Comparison of ENCODE assay signal across 8 cellular contexts in genomic region chr12:67943295-67943892, GRCh38. TPM values are rescaled to one million over a fixed set of nuclear protein-coding genes. Genes with fewer than 3 reads are reported as not detected.
DNase-seq lines count a peak whose midpoint lies in the region; ATAC-seq and TF ChIP-seq lines count a peak whose summit lies in the region.

No MANE protein-coding gene starts in this region.

- H3K27ac ChIP-seq in CD4-positive, alpha-beta T cell (ENCODE audit: low read depth, low read length): no peak overlapping the region

- H3K27me3 Mint-ChIP-seq in CD4-positive, alpha-beta T cell: peaks cover 4% of the 10 kb centered on the region

- H3K9me3 ChIP-seq in CD4-positive, alpha-beta T cell (ENCODE audit: control insufficient read depth, low read length): no peaks in the 10 kb centered on the region

- intact Hi-C loops in CD4-positive, alpha-beta T cell (cut with DNase I, micrococcal nuclease): loop anchor here (1.0 to 5.0 kb wide), 5 partner anchors 291 to 587 kb away; no protein-coding TSS in a partner anchor

- no peaks in the 10 kb centered on the region for H3K9me3 Mint-ChIP-seq in CD4-positive, alpha-beta T cell

- no peaks in the 10 kb centered on the region for H3K4me1 Mint-ChIP-seq in CD4-positive, alpha-beta T cell (ENCODE audit: low read depth)

- peak; percentile 4 to 61 (median 50) for DNase-seq in CD4-positive, alpha-beta T cell
- DNase-seq in LoVo (ENCODE audit: low spot score) (peak; percentile 80), RKO (ENCODE audit: low spot score) (peak; percentile 81), glomerular endothelial cell (ENCODE audit: extremely low read depth, low read depth, low spot score) (peak; percentile 42), putamen (ENCODE audit: low spot score) (peak; percentile 72)
- DNase-seq in activated naive CD4-positive, alpha-beta T cell treated with Interleukin-2 at 50 U/mL for 16 hours: peak; percentile 61

- peak; percentile 87 for TF ChIP-seq CTCF in CD4-positive, alpha-beta T cell (IDR thresholded peaks at IDR 0.05)

- POLR2A ChIA-PET in CD4-positive, alpha-beta T cell (lab: Charles Lee): interaction anchor here (0.7 to 1.7 kb wide), 8 partner anchors 23 to 589 kb away, joined by 3 to 23 read pairs (median 6); no protein-coding TSS in a partner anchor

- H3K36me3 Mint-ChIP-seq in CD4-positive, alpha-beta T cell (ENCODE audit: low read depth): no peaks in the 10 kb centered on the region

- CTCF ChIA-PET in CD4-positive, alpha-beta T cell (lab: Charles Lee): interaction anchor here (0.6 to 3.8 kb wide), 6 partner anchors 15 to 598 kb away, joined by 3 to 57 read pairs (median 4); no protein-coding TSS in a partner anchor

- no peak overlapping the region for H3K27ac Mint-ChIP-seq in CD4-positive, alpha-beta T cell

- H3K4me3 Mint-ChIP-seq in CD4-positive, alpha-beta T cell: no peak overlapping the region

- H3K27me3 ChIP-seq in CD4-positive, alpha-beta T cell (ENCODE audit: control insufficient read depth, insufficient read depth, low read length): no peaks in the 10 kb centered on the region

- peak; percentile 78 for ATAC-seq in CD4-positive, alpha-beta T cell (ENCODE audit: poor library complexity)
- peak; percentile 67 for ATAC-seq in GM19467 (IDR thresholded peaks at IDR 0.05; ENCODE audit: unreplicated experiment)
- ATAC-seq in HG03139 (IDR thresholded peaks at IDR 0.05; ENCODE audit: unreplicated experiment): no peak

RNA-seq across cellular contexts. Expression of gene IFNG-AS1, which starts 45.9 kb away (rescaled TPM):
- 1 to 10 TPM in 1 of 2 experiments, under 1 TPM in 1; 0.55 to 1.1 TPM for total RNA-seq in CD4-positive, alpha-beta T cell
- total RNA-seq in glomerular endothelial cell: not detected in 2 replicates
